Comparison of ENCODE assay signal across 8 cellular contexts in genomic region chr7:128868624-128869137, GRCh38. TPM values are rescaled to one million over a fixed set of nuclear protein-coding genes. Genes with fewer than 3 reads are reported as not detected.
DNase-seq lines count a peak whose midpoint lies in the region; ATAC-seq and TF ChIP-seq lines count a peak whose summit lies in the region.

No MANE protein-coding gene starts in this region.

- H3K27ac ChIP-seq in heart left ventricle (peak overlapping the region in 3 of 12 donors; percentile 15 to 55 (median 38)), psoas muscle (peak overlapping the region; percentile 42)

- TF ChIP-seq POLR2A in heart left ventricle (IDR thresholded peaks at IDR 0.05) = no peak

- H3K27me3 Mint-ChIP-seq in T-cell = peaks cover 0 to 7% of the 10 kb centered on the region in 2 donors

- CTCF ChIA-PET in T-cell (lab: Charles Lee) = no interaction called here

- no peaks in the 10 kb centered on the region for H3K9me3 Mint-ChIP-seq in T-cell

- H3K27me3 ChIP-seq in heart left ventricle = peaks cover 0 to 16% (median 0%) of the 10 kb centered on the region in 9 donors
- H3K27me3 ChIP-seq in psoas muscle (ENCODE audit: insufficient read depth in 3 of 3, low read length in 2 of 3) = no peaks in the 10 kb centered on the region

- intact Hi-C loops in heart left ventricle (cut with DNase I) (loop anchor here in 6 of 10 donors (5.0 to 10.0 kb wide), 6 partner anchors 36 to 206 kb away; partner anchors contain the start of genes CCDC136 (in 2 of the 6) and FLNC (in 1 of the 6)), psoas muscle (cut with DNase I) (no loop called here)

- peaks cover 23 to 32% (median 26%) of the 10 kb centered on the region in 3 donors for H3K4me1 Mint-ChIP-seq in T-cell

- 48 to 66% (median 51%) methylated on average over 8 to 13 of the region's 13 CpGs for WGBS in heart left ventricle, 4 donors
- WGBS in psoas muscle, 3 donors = 50 to 60% (median 57%) methylated on average over 12 to 13 of the region's 13 CpGs

- no peak overlapping the region for H3K27ac Mint-ChIP-seq in T-cell

- H3K36me3 ChIP-seq in heart left ventricle (peaks cover 0 to 18% (median 12%) of the 10 kb centered on the region in 9 donors), psoas muscle (ENCODE audit: insufficient read depth in 1 of 2, low read depth in 1 of 2) (peaks cover 0 to 8% of the 10 kb centered on the region in 2 donors)

- H3K4me3 Mint-ChIP-seq in T-cell = peak overlapping the region; percentile 55 to 65 (median 56)

- TF ChIP-seq CTCF in heart left ventricle (IDR thresholded peaks at IDR 0.05) (no peak), psoas muscle (IDR thresholded peaks at IDR 0.05) (no peak)

- H3K4me1 ChIP-seq in heart left ventricle (peaks cover 0 to 28% (median 15%) of the 10 kb centered on the region in 12 donors), psoas muscle (peaks cover 10% of the 10 kb centered on the region)

- DNase-seq in T-cell (no peak), heart left ventricle (no peak), psoas muscle (peak in 1 of 2 donors; percentile 62), NCI-H2196 (lab: John Stamatoyannopoulos, UW; ENCODE audit: unreplicated experiment) (no peak)

- POLR2A ChIA-PET in T-cell (lab: Charles Lee) = no interaction called here

- H3K4me3 ChIP-seq in heart left ventricle (peak overlapping the region; percentile 45 to 70 (median 63)), psoas muscle (peak overlapping the region; percentile 73)

- H3K9me3 ChIP-seq in heart left ventricle = no peaks in the 10 kb centered on the region
- H3K9me3 ChIP-seq in psoas muscle = no peaks in the 10 kb centered on the region

- H3K36me3 Mint-ChIP-seq in T-cell = peaks cover 13% of the 10 kb centered on the region

- ATAC-seq in GM21447 (IDR thresholded peaks at IDR 0.05; ENCODE audit: unreplicated experiment) (peak; percentile 7), T-cell (replicated peaks in 1 of 4) (no peak), heart left ventricle (peak in 2 of 4 donors; percentile 0 to 3), psoas muscle (peak in 3 of 4 donors; percentile 0), HG03442 (IDR thresholded peaks at IDR 0.05; ENCODE audit: unreplicated experiment) (no peak), GM18909 (IDR thresholded peaks at IDR 0.05; ENCODE audit: poor library complexity, unreplicated experiment) (no peak), HG02571 (IDR thresholded peaks at IDR 0.05; ENCODE audit: unreplicated experiment) (no peak)

RNA-seq across cellular contexts. Expression of gene ATP6V1F, which starts 6.0 kb away (rescaled TPM):
- 10 to 100 TPM; 62.6 to 78.1 (median 75.5) TPM for total RNA-seq in T-cell
- 100 to 1,000 TPM in 7 of 9 donors, 10 to 100 TPM in 2; 91.6 to 165 (median 121) TPM for total RNA-seq in heart left ventricle
- polyA plus RNA-seq in heart left ventricle = 100 to 1,000 TPM; 137 to 198 TPM
- total RNA-seq in psoas muscle = 100 to 1,000 TPM; 103 to 210 (median 131) TPM
- 100 to 1,000 TPM; 141 to 156 (median 143) TPM for polyA plus RNA-seq in psoas muscle

RNA-seq across cellular contexts. Expression of gene FLNC, which starts 38.5 kb away (rescaled TPM):
- total RNA-seq in T-cell (under 1 TPM; 0.05 to 0.93 (median 0.38) TPM), heart left ventricle (1,000 to 10,000 TPM in 6 of 9 donors, 100 to 1,000 TPM in 3; 721 to 3,687 (median 1,170) TPM), psoas muscle (1,000 to 10,000 TPM; 2,884 to 6,311 (median 4,401) TPM)
- polyA plus RNA-seq in heart left ventricle (1,000 to 10,000 TPM in 1 of 2 donors, 100 to 1,000 TPM in 1; 399 to 1,654 TPM), psoas muscle (1,000 to 10,000 TPM; 1,080 to 4,011 (median 1,658) TPM)

RNA-seq across cellular contexts. Expression of gene KCP, which starts 41.8 kb away (rescaled TPM):
- under 1 TPM; 0.20 to 0.92 (median 0.53) TPM for total RNA-seq in T-cell
- 1 to 10 TPM in 1 of 9 donors, under 1 TPM in 7, not detected in 1; 0.14 to 1.3 (median 0.37) TPM for total RNA-seq in heart left ventricle
- polyA plus RNA-seq in heart left ventricle = under 1 TPM; 0.15 to 0.23 TPM
- total RNA-seq in psoas muscle = under 1 TPM; 0.08 to 0.34 (median 0.23) TPM
- under 1 TPM; 0.03 to 0.16 (median 0.12) TPM for polyA plus RNA-seq in psoas muscle

Comparison
In these comparisons a context has a peak if more than half of its experiments do, and no peak if none do; other contexts are left out.
1. ATAC-seq: peak in GM21447 (single experiment) and psoas muscle (3 of 4); none in T-cell (0 of 4), HG03442 (single experiment), GM18909 (single experiment) and HG02571 (single experiment).
2. RNA of gene FLNC, which starts 38.5 kb away (total RNA-seq): 2,884 to 6,311 TPM in psoas muscle and 721 to 3,687 TPM in heart left ventricle; 0.05 to 0.93 TPM in T-cell; every median in the first group is over 100 times any median in the second.
3. intact Hi-C loops: an anchor here in heart left ventricle (5.0 to 10.0 kb wide); none called in psoas muscle.